In the genomic region with DNA sequence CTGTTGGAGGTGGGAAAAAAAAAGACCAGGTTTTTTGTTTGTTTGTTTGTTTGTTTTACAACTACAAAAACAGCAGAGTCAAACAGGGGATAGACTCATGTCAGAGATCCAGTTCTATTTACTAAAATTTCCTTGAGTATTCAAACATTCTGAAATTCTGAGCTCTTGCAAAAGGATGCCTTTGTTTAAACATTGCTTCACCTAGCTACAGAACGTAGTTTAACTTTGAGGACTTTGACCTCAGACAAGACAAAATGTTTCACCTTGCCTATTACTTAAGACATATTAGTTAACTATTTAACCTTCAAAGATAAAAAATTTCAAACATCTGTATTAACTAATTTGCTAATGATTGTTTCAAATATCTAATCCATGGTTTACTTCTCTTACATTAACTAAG, we compare ENCODE assay signal across 32 cellular contexts. TPM values are rescaled to one million over a fixed set of nuclear protein-coding genes. Genes with fewer than 3 reads are reported as not detected.
"Had no signal": no experiment of that assay in that cellular context is flagged by ENCODE, and none has a peak within 500 bp of the region (broad histone marks: within the 10 kb centered on the region; RNA-seq: fewer than 3 reads in every experiment).

No MANE protein-coding gene starts in this region.

- H3K36me3 ChIP-seq: adrenal gland, ascending aorta, breast epithelium, cardiac muscle cell, gastrocnemius medialis had no signal

- H3K9me3 ChIP-seq: adrenal gland, ascending aorta, breast epithelium, gastrocnemius medialis had no signal

- H3K4me1 ChIP-seq: adrenal gland, ascending aorta, breast epithelium, gastrocnemius medialis had no signal

- H3K27me3 ChIP-seq: adrenal gland, ascending aorta, breast epithelium, cardiac muscle cell, dorsolateral prefrontal cortex, gastrocnemius medialis had no signal

- DNase-seq: activated CD4-positive, alpha-beta memory T cell treated with anti-CD3 and anti-CD28 coated beads for 36 hours; activated CD4-positive, alpha-beta T cell treated with anti-CD3 and anti-CD28 coated beads for 36 hours; activated CD4-positive, alpha-beta T cell treated with anti-CD3 and anti-CD28 coated beads, Interleukin-2, amount 10 ng/mL, durations not matched to agents 24 days and 14 days; activated CD4-positive, CD25-positive, alpha-beta regulatory T cell; activated CD4-positive, CD25-positive, alpha-beta regulatory T cell treated with anti-CD3 and anti-CD28 coated beads, Interleukin-2, amount 50 U/mL, for 72 hours; activated CD8-positive, alpha-beta memory T cell treated with anti-CD3 and anti-CD28 coated beads, Interleukin-2, amount 10 ng/mL, durations not matched to agents 7 days and 5 days; activated CD8-positive, alpha-beta memory T cell treated with anti-CD3 and anti-CD28 coated beads, Interleukin-2, amount 50 U/mL, for 4 hours; activated CD8-positive, alpha-beta T cell treated with anti-CD3 and anti-CD28 coated beads, Interleukin-2, amount 10 ng/mL, durations not matched to agents 7 days and 5 days; activated effector memory CD4-positive, alpha-beta T cell treated with anti-CD3 and anti-CD28 coated beads, Interleukin-2, amount 50 U/mL, for 16 hours; activated naive CD4-positive, alpha-beta T cell treated with anti-CD3 and anti-CD28 coated beads for 36 hours; activated naive CD8-positive, alpha-beta T cell treated with anti-CD3 and anti-CD28 coated beads for 36 hours; activated naive CD8-positive, alpha-beta T cell treated with anti-CD3 and anti-CD28 coated beads, Interleukin-2, amount 50 U/mL, for 24 hours; activated T-cell treated with anti-CD3 and anti-CD28 coated beads, Interleukin-2, amount 50 U/mL, for 1 hour; activated T-cell treated with anti-CD3 and anti-CD28 coated beads, Interleukin-2, amount 50 U/mL, for 48 hours; adrenal gland; amygdala; dorsolateral prefrontal cortex; effector memory CD4-positive, alpha-beta T cell; endodermal cell; foreskin fibroblast; gastrocnemius medialis; head of caudate nucleus; T-helper 2 cell had no signal

- H3K27ac ChIP-seq: adrenal gland, ascending aorta, breast epithelium, cardiac muscle cell, coronary artery, dorsolateral prefrontal cortex, gastrocnemius medialis had no signal

- ATAC-seq: activated CD4-positive, alpha-beta T cell treated with anti-CD3 and anti-CD28 coated beads for 36 hours; activated CD8-positive, alpha-beta memory T cell treated with anti-CD3 and anti-CD28 coated beads, Interleukin-2, amount 10 ng/mL, durations not matched to agents 7 days and 5 days; activated CD8-positive, alpha-beta T cell treated with anti-CD3 and anti-CD28 coated beads, Interleukin-2, amount 10 ng/mL, durations not matched to agents 7 days and 5 days; activated naive CD8-positive, alpha-beta T cell treated with anti-CD3 and anti-CD28 coated beads, Interleukin-2, amount 50 U/mL, for 24 hours; esophagus mucosa; gastrocnemius medialis had no signal

- H3K4me3 ChIP-seq: adrenal gland, ascending aorta, breast epithelium, cardiac muscle cell, coronary artery, dorsolateral prefrontal cortex, gastrocnemius medialis had no signal

RNA-seq across cellular contexts. Expression of a gene that starts 36.1 kb away (rescaled TPM):
- total RNA-seq: activated CD4-positive, alpha-beta memory T cell treated with anti-CD3 and anti-CD28 coated beads for 36 hours; activated CD4-positive, alpha-beta T cell treated with anti-CD3 and anti-CD28 coated beads for 36 hours; activated CD4-positive, alpha-beta T cell treated with anti-CD3 and anti-CD28 coated beads, Interleukin-2, amount 10 ng/mL, durations not matched to agents 24 days and 14 days; activated CD8-positive, alpha-beta memory T cell treated with anti-CD3 and anti-CD28 coated beads for 36 hours; activated CD8-positive, alpha-beta memory T cell treated with anti-CD3 and anti-CD28 coated beads, Interleukin-2, amount 10 ng/mL, durations not matched to agents 7 days and 5 days; activated CD8-positive, alpha-beta T cell treated with anti-CD3 and anti-CD28 coated beads, Interleukin-2, amount 10 ng/mL, durations not matched to agents 7 days and 5 days; activated naive CD4-positive, alpha-beta T cell treated with anti-CD3 and anti-CD28 coated beads for 36 hours; activated naive CD8-positive, alpha-beta T cell treated with anti-CD3 and anti-CD28 coated beads for 36 hours; activated T-helper 1 cell treated with anti-CD3 and anti-CD28 coated beads, Interleukin-12 subunit alpha, Interleukin-12 subunit beta, Interleukin-2, Interleukin-4 antibody, amounts not matched to agents 30 ng/mL and 10 ng/mL and 1 ng/mL, durations not matched to agents 14 hours and 24 hours and 36 hours; activated T-helper 2 cell treated with anti-CD3 and anti-CD28 coated beads, Interferon-gamma antibody, Interleukin-2, Interleukin-4, amounts not matched to agents 10 μg/mL and 5 μg/mL and 100 μg/mL, durations not matched to agents 14 hours and 24 hours and 36 hours; adrenal gland; ascending aorta; cardiac muscle cell; gastrocnemius medialis; T-helper 1 cell treated with Interleukin-12 subunit alpha and Interleukin-12 subunit beta and Interleukin-4 antibody, amounts not matched to agents 30 ng/mL and 1 ng/mL, for 36 hours had no signal
- polyA plus RNA-seq: cardiac muscle cell had no signal

RNA-seq across cellular contexts. Expression of a gene that starts 58.7 kb away (rescaled TPM):
- total RNA-seq: activated CD4-positive, alpha-beta memory T cell treated with anti-CD3 and anti-CD28 coated beads for 36 hours; activated CD4-positive, alpha-beta T cell treated with anti-CD3 and anti-CD28 coated beads, Interleukin-2, amount 10 ng/mL, durations not matched to agents 24 days and 14 days; activated CD8-positive, alpha-beta memory T cell treated with anti-CD3 and anti-CD28 coated beads for 36 hours; activated CD8-positive, alpha-beta memory T cell treated with anti-CD3 and anti-CD28 coated beads, Interleukin-2, amount 10 ng/mL, durations not matched to agents 7 days and 5 days; activated CD8-positive, alpha-beta T cell treated with anti-CD3 and anti-CD28 coated beads, Interleukin-2, amount 10 ng/mL, durations not matched to agents 7 days and 5 days; activated naive CD4-positive, alpha-beta T cell treated with anti-CD3 and anti-CD28 coated beads for 36 hours; activated T-helper 1 cell treated with anti-CD3 and anti-CD28 coated beads, Interleukin-12 subunit alpha, Interleukin-12 subunit beta, Interleukin-2, Interleukin-4 antibody, amounts not matched to agents 30 ng/mL and 10 ng/mL and 1 ng/mL, durations not matched to agents 14 hours and 24 hours and 36 hours; activated T-helper 2 cell treated with anti-CD3 and anti-CD28 coated beads, Interferon-gamma antibody, Interleukin-2, Interleukin-4, amounts not matched to agents 10 μg/mL and 5 μg/mL and 100 μg/mL, durations not matched to agents 14 hours and 24 hours and 36 hours; T-helper 1 cell treated with Interleukin-12 subunit alpha and Interleukin-12 subunit beta and Interleukin-4 antibody, amounts not matched to agents 30 ng/mL and 1 ng/mL, for 36 hours had no signal
